ENCODE assay signal across 27 cellular contexts in genomic region chr2:102266204-102266603, GRCh38. TPM values are rescaled to one million over a fixed set of nuclear protein-coding genes. Genes with fewer than 3 reads are reported as not detected.
DNase-seq lines count a peak whose midpoint lies in the region; ATAC-seq, FAIRE-seq and TF ChIP-seq lines count a peak whose summit lies in the region.
"Had no signal": no experiment of that assay in that cellular context is flagged by ENCODE, and none has a peak within 500 bp of the region (broad histone marks: within the 10 kb centered on the region; RNA-seq: fewer than 3 reads in every experiment).

No MANE protein-coding gene starts in this region.

- no peak overlapping the region for H3K27ac Mint-ChIP-seq in GM23338
- H3K27ac Mint-ChIP-seq: activated T-cell treated with anti-CD3 and anti-CD28 coated beads, Interleukin-2, amount 50 U/mL, for 72 hours; dendritic cell treated with granulocyte-macrophage colony-stimulating factor and Interleukin-4, amounts not matched to agents 40 ng/mL and 50 ng/mL, for 4 days; endodermal cell; neural progenitor cell had no signal

- no peak for TF ChIP-seq RAD21 in HepG2 (CRISPR knock-in tag; IDR thresholded peaks at IDR 0.05)

- WGBS in hepatocyte (ENCODE audit: low lambda C conversion rate, missing lambda C conversion rate) = 44% methylated on average over 1 of the region's 1 CpG
- WGBS in HepG2 (ENCODE audit: low lambda C conversion rate) = 78% methylated on average over 1 of the region's 1 CpG

- no peaks in the 10 kb centered on the region for H3K36me3 ChIP-seq in BJ (ENCODE audit: control insufficient read depth, insufficient read depth, low read length)
- H3K36me3 ChIP-seq in hepatocyte (replicated peaks; ENCODE audit: insufficient read depth, low read depth) = no peaks in the 10 kb centered on the region
- no peaks in the 10 kb centered on the region for H3K36me3 ChIP-seq in HepG2 (replicated peaks in 1 of 2; ENCODE audit: control insufficient read depth in 1 of 2, insufficient read depth in 2 of 2, low read length in 2 of 2)
- no peaks in the 10 kb centered on the region for H3K36me3 ChIP-seq in GM23338 (ENCODE audit: insufficient read depth)
- H3K36me3 ChIP-seq: neural progenitor cell, sigmoid colon, tibial artery had no signal

- H3K9ac ChIP-seq in HepG2 (ENCODE audit: insufficient read depth, low read depth, low read length) = no peak overlapping the region
- H3K9ac ChIP-seq: neural progenitor cell, SK-N-SH had no signal

- no peak overlapping the region for H2AFZ ChIP-seq in hepatocyte
- no peak overlapping the region for H2AFZ ChIP-seq in HepG2 (ENCODE audit: low read length)
- no peak overlapping the region for H2AFZ ChIP-seq in GM23338
- H2AFZ ChIP-seq: neural progenitor cell had no signal

- H3K9me3 ChIP-seq in hepatocyte (ENCODE audit: low read depth) (no peaks in the 10 kb centered on the region), HepG2 (ENCODE audit: low read length) (no peaks in the 10 kb centered on the region)
- H3K9me3 ChIP-seq: sigmoid colon, SK-N-SH, tibial artery had no signal

- no peak for TF ChIP-seq EP300 in HepG2 (IDR thresholded peaks at IDR 0.05; ENCODE audit: low read depth in 2 of 2, low read length in 2 of 2)
- no peak for TF ChIP-seq EP300 in HepG2 (CRISPR knock-in tag; IDR thresholded peaks at IDR 0.05; ENCODE audit: borderline replicate concordance)

- in situ Hi-C loops in HepG2 (cut with HindIII; ENCODE audit: extremely low pct_ligation_motif_present, low pct_unique_long_range_greater_than_20kb) = no loop called here

- H3K9me2 ChIP-seq in hepatocyte (replicated peaks; ENCODE audit: insufficient read depth) (no peaks in the 10 kb centered on the region), GM23338 (ENCODE audit: insufficient read depth) (0 out of 2 replicates have a peak, but pooled peaks cover 8% of the 10 kb centered on the region)
- H3K9me2 ChIP-seq: SK-N-SH had no signal

- intact Hi-C loops in HepG2 (cut with micrococcal nuclease; ENCODE audit: unreplicated experiment) = no loop called here

- POLR2A ChIA-PET in BJ (lab: Charles Lee) = no interaction called here
- POLR2A ChIA-PET in HepG2 (lab: Yijun Ruan, JAX) = no interaction called here

- peaks cover 7% of the 10 kb centered on the region; the same call in 2 of the 3 replicates for H3K9me3 Mint-ChIP-seq in GM23338
- H3K9me3 Mint-ChIP-seq: dendritic cell treated with granulocyte-macrophage colony-stimulating factor and Interleukin-4, amounts not matched to agents 40 ng/mL and 50 ng/mL, for 4 days; endodermal cell; neural progenitor cell had no signal

- no peak overlapping the region for H3K4me3 ChIP-seq in BJ (ENCODE audit: low read depth, low read length)
- no peak overlapping the region for H3K4me3 ChIP-seq in hepatocyte
- H3K4me3 ChIP-seq in HepG2 (replicated peaks in 1 of 3; ENCODE audit: insufficient read depth in 1 of 3, low read depth in 2 of 3, low read length in 3 of 3) = no peak overlapping the region
- no peak overlapping the region for H3K4me3 ChIP-seq in GM23338
- H3K4me3 ChIP-seq: neural progenitor cell, sigmoid colon, tibial artery had no signal

- no peaks in the 10 kb centered on the region for H3F3A ChIP-seq in GM23338 (replicated peaks; ENCODE audit: low read depth)

- ATAC-seq in HepG2 (no peak; the same call in 2 of the 3 replicates), GM23338 (no peak)
- ATAC-seq: activated T-cell treated with anti-CD3 and anti-CD28 coated beads, Interleukin-2, amount 50 U/mL, for 72 hours; left colon had no signal

- TF ChIP-seq POLR2A in HepG2 (IDR thresholded peaks at IDR 0.05; ENCODE audit: insufficient read depth in 1 of 2, low read depth in 2 of 2, low read length in 2 of 2) = no peak

- FAIRE-seq in HepG2 (lab: Jason Lieb, UNC) = no peak
- FAIRE-seq: frontal cortex had no signal

- CTCF ChIA-PET in BJ (lab: Yijun Ruan, JAX) = interaction anchor here (1.4 kb wide), 1 partner anchor 13 kb away, joined by 4 read pairs; no protein-coding TSS in a partner anchor
- CTCF ChIA-PET in HepG2 (lab: Yijun Ruan, JAX; ENCODE audit: low intra/inter-chr PET ratio, low total read pairs) = no interaction called here

- peak overlapping the region; percentile 43 for H3K27ac ChIP-seq in hepatocyte
- H3K27ac ChIP-seq in HepG2 (ENCODE audit: extremely low read length, insufficient read depth, low read length) = no peak overlapping the region
- H3K27ac ChIP-seq in GM23338 (ENCODE audit: low read depth) = no peak overlapping the region
- H3K27ac ChIP-seq: C4-2B, HL-60, neural progenitor cell, sigmoid colon, tibial artery had no signal

- H3K4me2 ChIP-seq in hepatocyte = no peak overlapping the region
- H3K4me2 ChIP-seq in HepG2 (ENCODE audit: low read depth, low read length) = no peak overlapping the region
- no peak overlapping the region for H3K4me2 ChIP-seq in GM23338
- H3K4me2 ChIP-seq: neural progenitor cell, SK-N-SH had no signal

- H3K27me3 ChIP-seq in BJ (ENCODE audit: control insufficient read depth, insufficient read depth, low read length) = peaks cover 4% of the 10 kb centered on the region
- H3K27me3 ChIP-seq in hepatocyte = no peaks in the 10 kb centered on the region
- H3K27me3 ChIP-seq in HepG2 (ENCODE audit: control insufficient read depth in 1 of 2, insufficient read depth in 2 of 2, low read length in 2 of 2) = peaks cover 0 to 24% of the 10 kb centered on the region in 2 experiments; a peak in 3 of 5 replicates
- H3K27me3 ChIP-seq in GM23338 (ENCODE audit: insufficient read depth) = no peaks in the 10 kb centered on the region
- H3K27me3 ChIP-seq: neural progenitor cell, sigmoid colon, tibial artery had no signal

- no peak overlapping the region for H3K4me3 Mint-ChIP-seq in GM23338
- H3K4me3 Mint-ChIP-seq: activated T-cell treated with anti-CD3 and anti-CD28 coated beads, Interleukin-2, amount 50 U/mL, for 72 hours; dendritic cell treated with granulocyte-macrophage colony-stimulating factor and Interleukin-4, amounts not matched to agents 40 ng/mL and 50 ng/mL, for 4 days; endodermal cell; neural progenitor cell had no signal

- no TSS peak for BruUV-seq in HepG2 (replicated peaks; lab: Mats Ljungman, UMichigan)

- no peaks in the 10 kb centered on the region for H3K4me1 Mint-ChIP-seq in GM23338
- H3K4me1 Mint-ChIP-seq: neural progenitor cell had no signal

- no peaks in the 10 kb centered on the region; the same call in 2 of the 3 replicates for H3K36me3 Mint-ChIP-seq in GM23338 (ENCODE audit: low read depth)
- H3K36me3 Mint-ChIP-seq: neural progenitor cell had no signal

- DNase-seq in AG08395 (ENCODE audit: low spot score) (peak; percentile 22), BJ (ENCODE audit: low read depth) (no peak), amniotic epithelial cell (ENCODE audit: low read depth) (peak; percentile 74), hepatocyte (ENCODE audit: low spot score) (no peak), UCSD-AML1 (lab: John Stamatoyannopoulos, UW; ENCODE audit: unreplicated experiment) (no peak), HepG2 (ENCODE audit: low spot score) (no peak), GM23338 (ENCODE audit: low spot score) (no peak)
- DNase-seq: activated T-cell treated with anti-CD3 and anti-CD28 coated beads, Interleukin-2, amount 50 U/mL, for 72 hours; COR-L47; endodermal cell; HCEC 1CT; hypothalamus; left colon; MM.1S; NCI-H146; NCI-H446 treated with DMSO at 0.1 percent for 48 hours; NCI-H774; sigmoid colon; SK-N-SH; stimulated activated CD4-positive, alpha-beta T cell treated with anti-CD3 and anti-CD28 coated beads, Interleukin-4, amount 100 ng/mL, for 24 hours; tibial artery had no signal

- no peaks in the 10 kb centered on the region for H3K27me3 Mint-ChIP-seq in GM23338 (ENCODE audit: insufficient read depth, low read depth, poor library complexity)

- H4K20me1 ChIP-seq in hepatocyte (ENCODE audit: insufficient read depth, poor library complexity, severe bottlenecking) (no peaks in the 10 kb centered on the region), HepG2 (ENCODE audit: insufficient read depth, low read length) (no peaks in the 10 kb centered on the region), GM23338 (replicated peaks; ENCODE audit: insufficient read depth) (no peaks in the 10 kb centered on the region)

- TF ChIP-seq CTCF in BJ (IDR thresholded peaks at IDR 0.05; ENCODE audit: insufficient read depth, low read depth, low read length) (0 out of 2 replicates have a peak, but pooled peaks have one; percentile 9), hepatocyte (IDR thresholded peaks at IDR 0.05; ENCODE audit: poor library complexity) (no peak), HepG2 (CRISPR knock-in tag; IDR thresholded peaks at IDR 0.05) (no peak), GM23338 (conservative IDR thresholded peaks at IDR 0.05; ENCODE audit: low read depth in 2 of 2) (no peak)

- no peaks in the 10 kb centered on the region for H3K79me2 ChIP-seq in hepatocyte
- H3K79me2 ChIP-seq in HepG2 (ENCODE audit: insufficient read depth, low read length) = no peaks in the 10 kb centered on the region
- no peaks in the 10 kb centered on the region for H3K79me2 ChIP-seq in GM23338 (replicated peaks; ENCODE audit: insufficient read depth)

- H3K4me1 ChIP-seq in hepatocyte (ENCODE audit: insufficient read depth) = no peaks in the 10 kb centered on the region
- no peaks in the 10 kb centered on the region for H3K4me1 ChIP-seq in HepG2 (ENCODE audit: insufficient read depth, low read length)
- H3K4me1 ChIP-seq in GM23338 (ENCODE audit: insufficient read depth) = no peaks in the 10 kb centered on the region
- H3K4me1 ChIP-seq: neural progenitor cell, sigmoid colon had no signal

RNA-seq across cellular contexts. Expression of gene IL1RL1, which starts 45.2 kb away (rescaled TPM):
- polyA plus RNA-seq in BJ (2011; rRNA removed) (not detected in 2 replicates), hepatocyte (5.2 and 6.0 TPM in 2 replicates), HepG2 (2011; rRNA removed) (0.03 and 0.04 TPM in 2 replicates), GM23338 (2016; fragmentation: Nextera tagmentation; extraction: Ambion mirVana) (not detected in 2 replicates)
- polyA minus RNA-seq in BJ (2011; rRNA and poly(A)+ RNA removed) = not detected in 2 replicates
- total RNA-seq in hepatocyte (13.1 and 15.6 TPM in 2 replicates), HepG2 (2016; rRNA removed; fragmentation: Illumina TruSeq; extraction: Trizol) (0.02 and 0.06 TPM in 2 replicates)
- not detected in 2 replicates for total RNA-seq in HepG2 (2016; cell fraction: cytosol; rRNA removed; fragmentation: Illumina TruSeq; extraction: Trizol; ENCODE audit: low read depth)
- not detected in 2 replicates for total RNA-seq in HepG2 (2016; cell fraction: insoluble cytoplasmic fraction; rRNA removed; fragmentation: Illumina TruSeq; extraction: Trizol)
- not detected in 2 replicates for total RNA-seq in HepG2 (2016; cell fraction: membrane; rRNA removed; fragmentation: Illumina TruSeq; extraction: Trizol)
- total RNA-seq in HepG2 (2016; cell fraction: nucleus; rRNA removed; fragmentation: Illumina TruSeq; extraction: Trizol) = not detected in 2 replicates
- 0.03 TPM in 1 of 2 replicates, not detected in the other for polyA plus RNA-seq in HepG2 (2011; cell fraction: cytosol; rRNA removed)
- 0.07 TPM in 1 of 2 replicates, not detected in the other for polyA plus RNA-seq in HepG2 (2011; cell fraction: nucleus; rRNA removed)
- polyA plus RNA-seq in HepG2 (2012) = not detected in 2 replicates
- polyA plus RNA-seq in HepG2 (2016; cell fraction: cytosol; fragmentation: Illumina TruSeq; extraction: Trizol; ENCODE audit: low read depth) = 0.09 TPM in 1 of 2 replicates, not detected in the other
- not detected in 2 replicates for polyA plus RNA-seq in HepG2 (2016; cell fraction: insoluble cytoplasmic fraction; fragmentation: Illumina TruSeq; extraction: Trizol; ENCODE audit: low read depth)
- not detected in 2 replicates for polyA plus RNA-seq in HepG2 (2016; cell fraction: membrane; fragmentation: Illumina TruSeq; extraction: Trizol; ENCODE audit: low read depth)
- polyA plus RNA-seq in HepG2 (2016; cell fraction: nucleus; fragmentation: Illumina TruSeq; extraction: Trizol; ENCODE audit: insufficient read depth, low read depth) = not detected in 2 replicates
- 0.72 TPM in 1 of 2 replicates, not detected in the other for polyA minus RNA-seq in HepG2 (2011; rRNA and poly(A)+ RNA removed; ENCODE audit: low replicate concordance)
- not detected in 2 replicates for polyA minus RNA-seq in HepG2 (2011; cell fraction: cytosol; rRNA and poly(A)+ RNA removed)
- 0.12 and 0.13 TPM in 2 replicates for polyA minus RNA-seq in HepG2 (2011; cell fraction: nucleus; rRNA and poly(A)+ RNA removed)
- not detected in 2 replicates for total RNA-seq in GM23338 (2014; rRNA removed; shearing (Covaris generic))
- total RNA-seq: frontal cortex, OCI-LY7 had no signal
- polyA plus RNA-seq: SK-N-SH had no signal

Comparison
In these comparisons a context has a peak if more than half of its experiments do, and no peak if none do; other contexts are left out.
1. DNase-seq: peak in AG08395 (single experiment) and amniotic epithelial cell (single experiment); none in BJ (single experiment), hepatocyte (single experiment), UCSD-AML1 (single experiment), HepG2 (single experiment) and GM23338 (single experiment).